ENCODE assay signal across 10 cellular contexts in genomic region chr22:36433318-36434231, GRCh38. TPM values are rescaled to one million over a fixed set of nuclear protein-coding genes. Genes with fewer than 3 reads are reported as not detected.
DNase-seq lines count a peak whose midpoint lies in the region; ATAC-seq and TF ChIP-seq lines count a peak whose summit lies in the region.
"Had no signal": no experiment of that assay in that cellular context is flagged by ENCODE, and none has a peak within 500 bp of the region (broad histone marks: within the 10 kb centered on the region; RNA-seq: fewer than 3 reads in every experiment).

No MANE protein-coding gene starts in this region.

- peak overlapping the region; percentile 96 for H2AK5ac ChIP-seq in mesenchymal stem cell (ENCODE audit: low read length, severe bottlenecking)

- TF ChIP-seq CTCF in cardiac muscle cell (IDR thresholded peaks at IDR 0.05; ENCODE audit: low read depth, low read length), result no peak
- no peak for TF ChIP-seq CTCF in right atrium auricular region (IDR thresholded peaks at IDR 0.05)
- TF ChIP-seq CTCF in endothelial cell (IDR thresholded peaks at IDR 0.05; ENCODE audit: unreplicated experiment), result no peak

- peak overlapping the region; percentile 86 for H4K8ac ChIP-seq in mesenchymal stem cell (ENCODE audit: low read length)

- H3K4me3 ChIP-seq in cardiac muscle cell (no peak overlapping the region), right atrium auricular region (no peak overlapping the region), mesenchymal stem cell (ENCODE audit: insufficient read depth in 1 of 2, low read depth in 1 of 2, low read length in 2 of 2) (no peak overlapping the region), aorta (ENCODE audit: low read length in 2 of 2) (no peak overlapping the region)

- H3K4ac ChIP-seq in mesenchymal stem cell (ENCODE audit: low read depth in 1 of 2, low read length in 2 of 2), result peak overlapping the region; percentile 42 to 62

- H3K4me3 Mint-ChIP-seq in activated CD8-positive, alpha-beta memory T cell treated with anti-CD3 and anti-CD28 coated beads, Interleukin-2, amount 10 ng/mL, durations not matched to agents 7 days and 5 days, result no peak overlapping the region
- no peak overlapping the region for H3K4me3 Mint-ChIP-seq in endothelial cell (ENCODE audit: unreplicated experiment)

- WGBS in mesenchymal stem cell, result 82% methylated on average over 13 of the region's 14 CpGs
- 63% methylated on average over 14 of the region's 14 CpGs for WGBS in aorta, 2 donors

- H3K27me3 Mint-ChIP-seq in activated CD8-positive, alpha-beta memory T cell treated with anti-CD3 and anti-CD28 coated beads, Interleukin-2, amount 10 ng/mL, durations not matched to agents 7 days and 5 days, result no peaks in the 10 kb centered on the region
- peaks cover 2% of the 10 kb centered on the region for H3K27me3 Mint-ChIP-seq in endothelial cell (ENCODE audit: unreplicated experiment)

- no peaks in the 10 kb centered on the region for H3K9me3 Mint-ChIP-seq in activated CD8-positive, alpha-beta memory T cell treated with anti-CD3 and anti-CD28 coated beads, Interleukin-2, amount 10 ng/mL, durations not matched to agents 7 days and 5 days (ENCODE audit: low read depth)
- no peaks in the 10 kb centered on the region for H3K9me3 Mint-ChIP-seq in endothelial cell (ENCODE audit: unreplicated experiment)

- DNase-seq in cardiac muscle cell (ENCODE audit: low read depth in 1 of 2, low spot score in 1 of 2) (no peak), right atrium auricular region (ENCODE audit: low spot score) (no peak), RPMI8226 (peak; percentile 28), mesenchymal stem cell (no peak), aorta (no peak), endothelial cell (ENCODE audit: low spot score) (no peak), amniotic stem cell (lab: John Stamatoyannopoulos, UW) (no peak)
- no peak for DNase-seq in activated CD8-positive, alpha-beta memory T cell treated with anti-CD3 and anti-CD28 coated beads, Interleukin-2, amount 10 ng/mL, durations not matched to agents 7 days and 5 days
- DNase-seq: activated gamma-delta T cell, MM.1S had no signal

- peak overlapping the region; percentile 88 to 100 for H2BK12ac ChIP-seq in mesenchymal stem cell (ENCODE audit: low read length in 2 of 2)

- CTCF ChIA-PET in activated CD8-positive, alpha-beta memory T cell treated with anti-CD3 and anti-CD28 coated beads, Interleukin-2, amount 10 ng/mL, durations not matched to agents 7 days and 5 days (lab: Charles Lee), result no interaction called here

- H4K91ac ChIP-seq in mesenchymal stem cell (ENCODE audit: low read length), result peak overlapping the region; percentile 92

- no peak overlapping the region for H3K27ac Mint-ChIP-seq in activated CD8-positive, alpha-beta memory T cell treated with anti-CD3 and anti-CD28 coated beads, Interleukin-2, amount 10 ng/mL, durations not matched to agents 7 days and 5 days
- no peak overlapping the region for H3K27ac Mint-ChIP-seq in endothelial cell (ENCODE audit: unreplicated experiment)

- H3K23ac ChIP-seq in mesenchymal stem cell (ENCODE audit: low read length in 2 of 2), result no peak overlapping the region

- peak overlapping the region in 1 of 2 experiments; percentile 29 for H3K14ac ChIP-seq in mesenchymal stem cell (ENCODE audit: low read length in 2 of 2)

- peaks cover 23% of the 10 kb centered on the region for H3K4me1 Mint-ChIP-seq in activated CD8-positive, alpha-beta memory T cell treated with anti-CD3 and anti-CD28 coated beads, Interleukin-2, amount 10 ng/mL, durations not matched to agents 7 days and 5 days
- peaks cover 19% of the 10 kb centered on the region for H3K4me1 Mint-ChIP-seq in endothelial cell (ENCODE audit: unreplicated experiment)

- peak overlapping the region; percentile 55 to 98 for H3K18ac ChIP-seq in mesenchymal stem cell (ENCODE audit: low read depth in 1 of 2, low read length in 2 of 2)

- no peak overlapping the region for H3K9ac ChIP-seq in mesenchymal stem cell (ENCODE audit: low read length)

- ATAC-seq in aorta (ENCODE audit: low FRiP score), result peak; percentile 15
- no peak for ATAC-seq in activated CD8-positive, alpha-beta memory T cell treated with anti-CD3 and anti-CD28 coated beads, Interleukin-2, amount 10 ng/mL, durations not matched to agents 7 days and 5 days

- no peaks in the 10 kb centered on the region for H3K9me3 ChIP-seq in cardiac muscle cell (ENCODE audit: low read depth)
- no peaks in the 10 kb centered on the region for H3K9me3 ChIP-seq in right atrium auricular region
- no peaks in the 10 kb centered on the region for H3K9me3 ChIP-seq in mesenchymal stem cell (ENCODE audit: control insufficient read depth, low read length)
- H3K9me3 ChIP-seq in aorta (ENCODE audit: control insufficient read depth, low read length), result no peaks in the 10 kb centered on the region

- H2BK15ac ChIP-seq in mesenchymal stem cell (ENCODE audit: low read depth, poor library complexity, severe bottlenecking), result peak overlapping the region; percentile 17

- no peak overlapping the region for H2AFZ ChIP-seq in mesenchymal stem cell (ENCODE audit: low read depth, low read length)

- peaks cover 37% of the 10 kb centered on the region for H3K4me1 ChIP-seq in cardiac muscle cell (ENCODE audit: low read depth)
- no peaks in the 10 kb centered on the region for H3K4me1 ChIP-seq in right atrium auricular region
- peaks cover 42% of the 10 kb centered on the region for H3K4me1 ChIP-seq in mesenchymal stem cell (ENCODE audit: control insufficient read depth, insufficient read depth, low read depth, low read length)
- no peaks in the 10 kb centered on the region for H3K4me1 ChIP-seq in aorta (ENCODE audit: control insufficient read depth in 1 of 2, insufficient read depth in 2 of 2, low read length in 2 of 2)

- H2BK5ac ChIP-seq in mesenchymal stem cell (ENCODE audit: low read depth, low read length, poor library complexity, severe bottlenecking), result peak overlapping the region; percentile 84

- H3K27me3 ChIP-seq in cardiac muscle cell, result no peaks in the 10 kb centered on the region
- H3K27me3 ChIP-seq in right atrium auricular region, result no peaks in the 10 kb centered on the region
- no peaks in the 10 kb centered on the region for H3K27me3 ChIP-seq in mesenchymal stem cell (ENCODE audit: control insufficient read depth in 1 of 2, insufficient read depth in 1 of 2, low read length in 2 of 2)
- no peaks in the 10 kb centered on the region for H3K27me3 ChIP-seq in aorta (ENCODE audit: control insufficient read depth in 1 of 2, insufficient read depth in 2 of 2, low read length in 1 of 2)

- peak overlapping the region; percentile 88 for H2BK120ac ChIP-seq in mesenchymal stem cell (ENCODE audit: low read depth, low read length)

- no peaks in the 10 kb centered on the region for H3K36me3 Mint-ChIP-seq in activated CD8-positive, alpha-beta memory T cell treated with anti-CD3 and anti-CD28 coated beads, Interleukin-2, amount 10 ng/mL, durations not matched to agents 7 days and 5 days
- H3K36me3 Mint-ChIP-seq in endothelial cell (ENCODE audit: low read depth, unreplicated experiment), result no peaks in the 10 kb centered on the region

- H3K36me3 ChIP-seq in cardiac muscle cell, result no peaks in the 10 kb centered on the region
- no peaks in the 10 kb centered on the region for H3K36me3 ChIP-seq in right atrium auricular region
- no peaks in the 10 kb centered on the region for H3K36me3 ChIP-seq in mesenchymal stem cell (ENCODE audit: control insufficient read depth in 1 of 2, insufficient read depth in 2 of 2, low read depth in 1 of 2, low read length in 2 of 2)
- no peaks in the 10 kb centered on the region for H3K36me3 ChIP-seq in aorta (ENCODE audit: control insufficient read depth in 1 of 2, insufficient read depth in 2 of 2, low read length in 1 of 2)

- H3K27ac ChIP-seq in cardiac muscle cell, result peak overlapping the region; percentile 80
- no peak overlapping the region for H3K27ac ChIP-seq in right atrium auricular region
- H3K27ac ChIP-seq in mesenchymal stem cell (ENCODE audit: low read length, poor library complexity, severe bottlenecking), result peak overlapping the region; percentile 91
- no peak overlapping the region for H3K27ac ChIP-seq in aorta (ENCODE audit: low read depth in 1 of 2, low read length in 2 of 2)

- peaks cover 8% of the 10 kb centered on the region for H3K79me1 ChIP-seq in mesenchymal stem cell (replicated peaks; ENCODE audit: low read length, poor library complexity, severe bottlenecking)

- intact Hi-C loops in aorta (cut with DNase I), result loop anchor here in 1 of 2 donors (5.0 kb wide), 1 partner anchor 36 kb away; no protein-coding TSS in a partner anchor

- no peak overlapping the region for H3K4me2 ChIP-seq in mesenchymal stem cell (ENCODE audit: low read length, poor library complexity, severe bottlenecking)

RNA-seq across cellular contexts. Expression of gene MYH9, which starts 45.8 kb away (rescaled TPM):
- total RNA-seq in cardiac muscle cell (131 and 174 TPM in 2 replicates), right atrium auricular region (100 to 1,000 TPM; 125 to 229 TPM), aorta (1,000 to 10,000 TPM; 1,564 to 1,890 TPM), endothelial cell (ENCODE audit: unreplicated experiment) (931 TPM)
- polyA plus RNA-seq in cardiac muscle cell (88.7 and 98.0 TPM in 2 replicates), aorta (100 to 1,000 TPM; 170 to 572 TPM)
- polyA plus RNA-seq in mesenchymal stem cell (2013, experiment 1 of 2), result 369 TPM
- 336 TPM for polyA plus RNA-seq in mesenchymal stem cell (2013, experiment 2 of 2)
- total RNA-seq in activated CD8-positive, alpha-beta memory T cell treated with anti-CD3 and anti-CD28 coated beads, Interleukin-2, amount 10 ng/mL, durations not matched to agents 7 days and 5 days, result 100 to 1,000 TPM; 695 to 913 TPM

RNA-seq across cellular contexts. Expression of gene TXN2, which starts 47.9 kb away (rescaled TPM):
- 54.5 and 83.1 TPM in 2 replicates for total RNA-seq in cardiac muscle cell
- polyA plus RNA-seq in cardiac muscle cell, result 143 and 193 TPM in 2 replicates
- 10 to 100 TPM; 70.6 to 82.1 TPM for total RNA-seq in right atrium auricular region
- 66.7 TPM for polyA plus RNA-seq in mesenchymal stem cell (2013, experiment 1 of 2)
- polyA plus RNA-seq in mesenchymal stem cell (2013, experiment 2 of 2), result 65.6 TPM
- 10 to 100 TPM; 29.6 to 42.3 TPM for total RNA-seq in aorta
- 10 to 100 TPM; 54.2 to 72.6 TPM for polyA plus RNA-seq in aorta
- total RNA-seq in activated CD8-positive, alpha-beta memory T cell treated with anti-CD3 and anti-CD28 coated beads, Interleukin-2, amount 10 ng/mL, durations not matched to agents 7 days and 5 days, result 10 to 100 TPM; 78.7 to 82.6 TPM
- total RNA-seq in endothelial cell (ENCODE audit: unreplicated experiment), result 67.3 TPM

Comparison
In these comparisons a context has a peak if more than half of its experiments do, and no peak if none do; other contexts are left out.
1. H3K27ac ChIP-seq: peak in cardiac muscle cell (single experiment) and mesenchymal stem cell (single experiment); none in right atrium auricular region (0 of 2) and aorta (0 of 2).